ENCODE assay signal across 8 cellular contexts in the genomic region with DNA sequence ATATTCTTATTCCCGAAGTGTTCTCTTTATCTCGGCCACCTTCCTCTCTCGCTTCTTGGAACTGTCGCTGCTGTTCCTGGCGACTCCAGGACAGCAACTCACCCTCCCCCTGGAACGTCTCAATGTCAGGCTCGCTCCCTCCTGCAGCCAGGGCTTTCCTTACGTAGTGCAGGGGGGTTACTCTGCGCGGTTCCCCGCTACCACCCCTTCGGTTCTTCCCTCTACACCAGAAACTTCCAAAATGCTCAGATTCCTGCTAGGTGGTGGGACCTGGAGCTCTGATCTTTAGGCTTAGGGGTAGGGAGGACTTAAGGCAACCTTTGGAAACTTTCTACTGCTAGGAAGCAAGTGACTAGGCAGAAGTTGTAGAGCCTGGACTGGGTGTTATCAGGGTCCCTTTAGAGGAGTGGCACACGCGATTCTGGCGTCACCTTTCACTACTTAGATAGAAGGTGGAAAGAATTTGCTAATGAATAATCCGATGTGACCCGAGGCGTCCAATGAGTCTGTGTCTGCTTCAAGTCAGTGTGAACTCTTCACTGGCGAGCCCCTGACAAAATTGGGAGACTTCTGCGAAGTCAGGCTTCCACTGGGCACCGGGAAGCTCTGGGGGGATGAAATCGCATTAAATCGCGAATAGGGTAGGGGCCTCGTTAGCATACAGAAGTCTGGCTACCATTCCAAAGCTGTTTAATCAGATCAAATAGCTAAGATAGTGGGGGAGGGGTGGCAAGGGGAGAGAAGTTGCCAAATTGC. TPM values are rescaled to one million over a fixed set of nuclear protein-coding genes. Genes with fewer than 3 reads are reported as not detected.
DNase-seq lines count a peak whose midpoint lies in the region; ATAC-seq lines count a peak whose summit lies in the region.

No MANE protein-coding gene starts in this region.

- peaks cover 35 to 66% of the 10 kb centered on the region in 2 donors for H3K27me3 Mint-ChIP-seq in CD8-positive, alpha-beta memory T cell
- H3K27me3 Mint-ChIP-seq in immature natural killer cell (ENCODE audit: low read depth in 3 of 3): peaks cover 15 to 35% (median 34%) of the 10 kb centered on the region in 3 donors

- POLR2A ChIA-PET in CD8-positive, alpha-beta memory T cell (lab: Charles Lee): interaction anchor here (0.9 to 1.1 kb wide), 2 partner anchors 32 to 298 kb away, joined by 3 to 5 read pairs; no protein-coding TSS in a partner anchor

- H3K9me3 ChIP-seq in CD8-positive, alpha-beta memory T cell (ENCODE audit: low read length): no peaks in the 10 kb centered on the region

- H3K4me1 ChIP-seq in CD8-positive, alpha-beta memory T cell (ENCODE audit: insufficient read depth, low read length): peaks cover 26% of the 10 kb centered on the region

- peak in 2 of 5 donors; percentile 1 to 21 for DNase-seq in CD8-positive, alpha-beta memory T cell
- peak; percentile 40 for DNase-seq in M059J (ENCODE audit: low read depth)
- DNase-seq in astrocyte of the hippocampus (ENCODE audit: low read depth, low spot score): peak; percentile 57
- DNase-seq in immature natural killer cell: no peak
- DNase-seq in stimulated activated CD8-positive, alpha-beta memory T cell treated with anti-CD3 and anti-CD28 coated beads, Interleukin-4, amount 100 ng/mL, for 48 hours: peak; percentile 33
- no peak for DNase-seq in COR-L47 (lab: John Stamatoyannopoulos, UW)

- H3K4me1 Mint-ChIP-seq in CD8-positive, alpha-beta memory T cell: peaks cover 28 to 31% (median 29%) of the 10 kb centered on the region in 3 donors
- peaks cover 29 to 38% of the 10 kb centered on the region in 2 donors for H3K4me1 Mint-ChIP-seq in immature natural killer cell

- H3K36me3 ChIP-seq in CD8-positive, alpha-beta memory T cell (ENCODE audit: insufficient read depth, low read length): no peaks in the 10 kb centered on the region

- H3K36me3 Mint-ChIP-seq in CD8-positive, alpha-beta memory T cell: peaks cover 0 to 7% (median 0%) of the 10 kb centered on the region in 3 donors
- H3K36me3 Mint-ChIP-seq in immature natural killer cell: no peaks in the 10 kb centered on the region

- H3K4me3 ChIP-seq in CD8-positive, alpha-beta memory T cell (ENCODE audit: low read length): peak overlapping the region; percentile 85

- CTCF ChIA-PET in CD8-positive, alpha-beta memory T cell (lab: Charles Lee): interaction anchor here (0.5 to 2.8 kb wide), 7 partner anchors 8 to 378 kb away, joined by 3 to 11 read pairs (median 3); no protein-coding TSS in a partner anchor

- H3K4me3 Mint-ChIP-seq in CD8-positive, alpha-beta memory T cell: peak overlapping the region; percentile 88 to 99 (median 94)
- peak overlapping the region; percentile 92 to 97 (median 95) for H3K4me3 Mint-ChIP-seq in immature natural killer cell

- H3K9me3 Mint-ChIP-seq in CD8-positive, alpha-beta memory T cell: no peaks in the 10 kb centered on the region
- no peaks in the 10 kb centered on the region for H3K9me3 Mint-ChIP-seq in immature natural killer cell

- no peak for ATAC-seq in GM19023 (IDR thresholded peaks at IDR 0.05; ENCODE audit: unreplicated experiment)
- no peak for ATAC-seq in GM21360 (IDR thresholded peaks at IDR 0.05; ENCODE audit: unreplicated experiment)

- H3K27ac ChIP-seq in CD8-positive, alpha-beta memory T cell (ENCODE audit: low read depth, low read length): no peak overlapping the region

- H3K27me3 ChIP-seq in CD8-positive, alpha-beta memory T cell (ENCODE audit: insufficient read depth, low read length, poor library complexity, severe bottlenecking): peaks cover 34% of the 10 kb centered on the region

- peak overlapping the region in 5 of 8 donors; percentile 1 to 90 (median 69) for H3K27ac Mint-ChIP-seq in CD8-positive, alpha-beta memory T cell
- peak overlapping the region in 1 of 6 donors; percentile 70 for H3K27ac Mint-ChIP-seq in immature natural killer cell

RNA-seq across cellular contexts. Expression of gene DPF3, which starts 0.9 kb away (rescaled TPM):
- total RNA-seq in CD8-positive, alpha-beta memory T cell: under 1 TPM; 0.50 to 0.62 TPM
- 1.3 TPM for polyA plus RNA-seq in CD8-positive, alpha-beta memory T cell
- total RNA-seq in M059J (2014; rRNA removed; shearing (Covaris generic)): 5.4 and 8.3 TPM in 2 replicates
- polyA plus RNA-seq in immature natural killer cell: 1 to 10 TPM in 2 of 3 donors, not detected in 1; 1.5 to 1.8 TPM

RNA-seq across cellular contexts. Expression of gene DCAF4, which starts 31.5 kb away (rescaled TPM):
- 10 to 100 TPM; 22.5 to 26.8 TPM for total RNA-seq in CD8-positive, alpha-beta memory T cell
- polyA plus RNA-seq in CD8-positive, alpha-beta memory T cell: 7.3 TPM
- total RNA-seq in M059J (2014; rRNA removed; shearing (Covaris generic)): 24.5 and 42.4 TPM in 2 replicates
- 1 to 10 TPM in 2 of 3 donors, under 1 TPM in 1; 0.44 to 8.7 (median 4.5) TPM for polyA plus RNA-seq in immature natural killer cell

Comparison
In these comparisons a context has a peak if more than half of its experiments do, and no peak if none do; other contexts are left out.
1. DNase-seq: peak in M059J (single experiment), astrocyte of the hippocampus (single experiment) and stimulated activated CD8-positive, alpha-beta memory T cell treated with anti-CD3 and anti-CD28 coated beads, Interleukin-4, amount 100 ng/mL, for 48 hours (single experiment); none in immature natural killer cell (0 of 3) and COR-L47 (single experiment).